17 cellular contexts compared by ENCODE assay signal in the genomic region with DNA sequence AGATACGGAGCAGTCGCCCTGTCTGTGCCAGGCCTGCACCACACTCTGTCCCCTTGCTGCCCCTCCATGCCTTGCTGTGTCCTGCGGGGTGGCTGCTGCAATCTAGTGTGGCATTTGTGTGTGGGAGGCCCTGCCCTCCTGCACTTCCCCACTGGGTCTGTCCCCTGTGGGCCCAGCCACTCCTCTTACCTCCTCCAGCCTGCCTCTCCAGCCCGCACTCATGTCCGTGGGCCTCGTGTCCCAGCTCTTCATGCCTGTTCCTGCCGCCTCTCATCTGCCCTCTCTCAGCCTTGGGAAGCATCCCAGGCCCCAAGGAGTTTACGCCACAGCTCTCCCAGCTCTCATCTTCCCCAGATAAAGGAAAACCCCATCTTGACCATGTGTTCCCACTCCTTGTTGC. TPM values are rescaled to one million over a fixed set of nuclear protein-coding genes. Genes with fewer than 3 reads are reported as not detected.
A peak's percentile ranks its signal among the peaks of the same experiment; 100 is the strongest.
DNase-seq lines count a peak whose midpoint lies in the region; TF ChIP-seq lines count a peak whose summit lies in the region.
"Had no signal": no experiment of that assay in that cellular context is flagged by ENCODE, and none has a peak within 500 bp of the region (broad histone marks: within the 10 kb centered on the region; RNA-seq: fewer than 3 reads in every experiment).

No MANE protein-coding gene starts in this region.

- no peak overlapping the region for H3K18ac ChIP-seq in neuronal stem cell (ENCODE audit: low read length)

- WGBS in neuronal stem cell (ENCODE audit: extremely low coverage in 2 of 2, insufficient read length in 2 of 2, insufficient replicate concordance in 1 of 2), 2 donors: no CpG with 5 or more reads among the region's 8 CpGs

- H4K91ac ChIP-seq in neuronal stem cell (ENCODE audit: low read depth, low read length, poor library complexity): no peak overlapping the region

- H3K4me1 ChIP-seq in BLaER1: peaks cover 54% of the 10 kb centered on the region
- no peaks in the 10 kb centered on the region for H3K4me1 ChIP-seq in HEK293 (ENCODE audit: control insufficient read depth, insufficient read depth, low read length)
- no peaks in the 10 kb centered on the region for H3K4me1 ChIP-seq in neuronal stem cell (ENCODE audit: control insufficient read depth in 2 of 2, insufficient read depth in 1 of 2, low read depth in 1 of 2, low read length in 2 of 2)
- H3K4me1 ChIP-seq: HAP-1 had no signal

- no peak overlapping the region for H3K14ac ChIP-seq in neuronal stem cell (ENCODE audit: low read length)

- H3K9ac ChIP-seq in BLaER1 (no peak overlapping the region), neuronal stem cell (ENCODE audit: low read depth, low read length, poor library complexity) (no peak overlapping the region)

- H2BK15ac ChIP-seq in neuronal stem cell (ENCODE audit: low read length): no peak overlapping the region

- H2AK5ac ChIP-seq in neuronal stem cell (ENCODE audit: low read depth, low read length): no peak overlapping the region

- H4K20me1 ChIP-seq in BLaER1: no peaks in the 10 kb centered on the region; the same call in 1 of the 2 replicates

- DNase-seq in immature natural killer cell (no peak), neuronal stem cell (ENCODE audit: low spot score) (no peak), kidney tubule cell (ENCODE audit: low spot score) (no peak), amygdala (lab: John Stamatoyannopoulos, UW) (no peak)
- no peak for DNase-seq in activated naive CD4-positive, alpha-beta T cell treated with anti-CD3 and anti-CD28 coated beads for 36 hours
- DNase-seq in activated T-helper 1 cell treated with anti-CD3 and anti-CD28 coated beads, Interleukin-12 subunit alpha, Interleukin-12 subunit beta, Interleukin-2, Interleukin-4 antibody, amounts not matched to agents 30 ng/mL and 10 ng/mL and 1 ng/mL, durations not matched to agents 14 hours and 24 hours and 36 hours (ENCODE audit: low spot score): no peak
- DNase-seq: CD8-positive, alpha-beta T cell; COR-L47; DND-41; GDM1; GOT3 had no signal

- peak overlapping the region; percentile 65 for H4K8ac ChIP-seq in neuronal stem cell (ENCODE audit: low read depth, low read length)

- H3K27ac ChIP-seq in BLaER1: peak overlapping the region; percentile 78
- no peak overlapping the region for H3K27ac ChIP-seq in HEK293 (ENCODE audit: extremely low read depth, low read depth, low read length)
- H3K27ac ChIP-seq in neuronal stem cell (replicated peaks; ENCODE audit: low read length): no peak overlapping the region
- H3K27ac ChIP-seq: HL-60 had no signal

- no peak overlapping the region for H2BK5ac ChIP-seq in neuronal stem cell (ENCODE audit: low read length)

- H3K4me1 Mint-ChIP-seq in immature natural killer cell: peaks cover 70 to 71% of the 10 kb centered on the region in 2 donors
- H3K4me1 Mint-ChIP-seq in activated naive CD4-positive, alpha-beta T cell treated with anti-CD3 and anti-CD28 coated beads for 36 hours (ENCODE audit: low read depth): peaks cover 8% of the 10 kb centered on the region
- no peaks in the 10 kb centered on the region for H3K4me1 Mint-ChIP-seq in activated T-helper 1 cell treated with anti-CD3 and anti-CD28 coated beads, Interleukin-12 subunit alpha, Interleukin-12 subunit beta, Interleukin-2, Interleukin-4 antibody, amounts not matched to agents 30 ng/mL and 10 ng/mL and 1 ng/mL, durations not matched to agents 14 hours and 24 hours and 36 hours (ENCODE audit: low read depth)
- H3K4me1 Mint-ChIP-seq: B cell, CD14-positive monocyte had no signal

- intact Hi-C loops in activated naive CD4-positive, alpha-beta T cell treated with anti-CD3 and anti-CD28 coated beads for 36 hours (cut with micrococcal nuclease): no loop called here
- intact Hi-C loops in activated T-helper 1 cell treated with anti-CD3 and anti-CD28 coated beads, Interleukin-12 subunit alpha, Interleukin-12 subunit beta, Interleukin-2, Interleukin-4 antibody, amounts not matched to agents 30 ng/mL and 10 ng/mL and 1 ng/mL, durations not matched to agents 14 hours and 24 hours and 36 hours (cut with micrococcal nuclease): no loop called here

- H3K36me3 Mint-ChIP-seq in immature natural killer cell: peaks cover 15 to 34% (median 28%) of the 10 kb centered on the region in 3 donors
- H3K36me3 Mint-ChIP-seq in activated naive CD4-positive, alpha-beta T cell treated with anti-CD3 and anti-CD28 coated beads for 36 hours (ENCODE audit: low read depth): peaks cover 19% of the 10 kb centered on the region
- H3K36me3 Mint-ChIP-seq in activated T-helper 1 cell treated with anti-CD3 and anti-CD28 coated beads, Interleukin-12 subunit alpha, Interleukin-12 subunit beta, Interleukin-2, Interleukin-4 antibody, amounts not matched to agents 30 ng/mL and 10 ng/mL and 1 ng/mL, durations not matched to agents 14 hours and 24 hours and 36 hours (ENCODE audit: low read depth): peaks cover 48% of the 10 kb centered on the region

- H3K4me2 ChIP-seq in BLaER1 (peak overlapping the region; percentile 83), neuronal stem cell (ENCODE audit: insufficient read depth, low read length, poor library complexity, severe bottlenecking) (no peak overlapping the region)

- POLR2A ChIA-PET in HEK293 (lab: Yijun Ruan, JAX): no interaction called here

- no peak for TF ChIP-seq CTCF in HEK293 (tag by site-specific recombination; IDR thresholded peaks at IDR 0.05)

- H2BK12ac ChIP-seq in neuronal stem cell (ENCODE audit: low read length): no peak overlapping the region

- no peak overlapping the region for H3K4me3 ChIP-seq in BLaER1
- no peak overlapping the region for H3K4me3 ChIP-seq in HEK293 (ENCODE audit: low read depth, low read length)
- no peak overlapping the region for H3K4me3 ChIP-seq in neuronal stem cell (ENCODE audit: low read length in 2 of 2)
- H3K4me3 ChIP-seq: HAP-1 had no signal

- H3K36me3 ChIP-seq in BLaER1 (peaks cover 94% of the 10 kb centered on the region), HEK293 (ENCODE audit: control insufficient read depth in 2 of 2, insufficient read depth in 1 of 2, low read length in 2 of 2) (peaks cover 11 to 96% of the 10 kb centered on the region in 2 experiments; a peak in 2 of 3 replicates), neuronal stem cell (replicated peaks in 1 of 2; ENCODE audit: control insufficient read depth in 2 of 2, insufficient read depth in 2 of 2, low read length in 2 of 2) (peaks cover 55 to 94% of the 10 kb centered on the region in 2 donors)

- H2BK120ac ChIP-seq in neuronal stem cell (ENCODE audit: low read depth, low read length): no peak overlapping the region

- H3K27me3 Mint-ChIP-seq in immature natural killer cell (ENCODE audit: low read depth in 3 of 3): peaks cover 0 to 2% (median 2%) of the 10 kb centered on the region in 3 donors
- H3K27me3 Mint-ChIP-seq in activated naive CD4-positive, alpha-beta T cell treated with anti-CD3 and anti-CD28 coated beads for 36 hours (ENCODE audit: low read depth): no peaks in the 10 kb centered on the region
- H3K27me3 Mint-ChIP-seq in activated T-helper 1 cell treated with anti-CD3 and anti-CD28 coated beads, Interleukin-12 subunit alpha, Interleukin-12 subunit beta, Interleukin-2, Interleukin-4 antibody, amounts not matched to agents 30 ng/mL and 10 ng/mL and 1 ng/mL, durations not matched to agents 14 hours and 24 hours and 36 hours (ENCODE audit: insufficient read depth): no peaks in the 10 kb centered on the region
- H3K27me3 Mint-ChIP-seq: B cell had no signal

- no peaks in the 10 kb centered on the region for H3K9me3 Mint-ChIP-seq in immature natural killer cell
- no peaks in the 10 kb centered on the region for H3K9me3 Mint-ChIP-seq in activated naive CD4-positive, alpha-beta T cell treated with anti-CD3 and anti-CD28 coated beads for 36 hours
- no peaks in the 10 kb centered on the region for H3K9me3 Mint-ChIP-seq in activated T-helper 1 cell treated with anti-CD3 and anti-CD28 coated beads, Interleukin-12 subunit alpha, Interleukin-12 subunit beta, Interleukin-2, Interleukin-4 antibody, amounts not matched to agents 30 ng/mL and 10 ng/mL and 1 ng/mL, durations not matched to agents 14 hours and 24 hours and 36 hours
- H3K9me3 Mint-ChIP-seq: CD14-positive monocyte; CD8-positive, alpha-beta T cell had no signal

- H3K27me3 ChIP-seq in BLaER1 (no peaks in the 10 kb centered on the region), neuronal stem cell (ENCODE audit: control insufficient read depth in 3 of 3, insufficient read depth in 3 of 3, low read depth in 1 of 3, low read length in 3 of 3) (no peaks in the 10 kb centered on the region)

- H3K4ac ChIP-seq in neuronal stem cell (ENCODE audit: low read length): no peak overlapping the region

- H3K27ac Mint-ChIP-seq in immature natural killer cell: peak overlapping the region; percentile 87 to 94 (median 91)
- H3K27ac Mint-ChIP-seq in activated naive CD4-positive, alpha-beta T cell treated with anti-CD3 and anti-CD28 coated beads for 36 hours: no peak overlapping the region
- no peak overlapping the region for H3K27ac Mint-ChIP-seq in activated T-helper 1 cell treated with anti-CD3 and anti-CD28 coated beads, Interleukin-12 subunit alpha, Interleukin-12 subunit beta, Interleukin-2, Interleukin-4 antibody, amounts not matched to agents 30 ng/mL and 10 ng/mL and 1 ng/mL, durations not matched to agents 14 hours and 24 hours and 36 hours
- H3K27ac Mint-ChIP-seq: B cell; CD14-positive monocyte; CD8-positive, alpha-beta T cell had no signal

- peak overlapping the region; percentile 76 to 94 (median 78) for H3K4me3 Mint-ChIP-seq in immature natural killer cell
- no peak overlapping the region for H3K4me3 Mint-ChIP-seq in activated naive CD4-positive, alpha-beta T cell treated with anti-CD3 and anti-CD28 coated beads for 36 hours
- no peak overlapping the region for H3K4me3 Mint-ChIP-seq in activated T-helper 1 cell treated with anti-CD3 and anti-CD28 coated beads, Interleukin-12 subunit alpha, Interleukin-12 subunit beta, Interleukin-2, Interleukin-4 antibody, amounts not matched to agents 30 ng/mL and 10 ng/mL and 1 ng/mL, durations not matched to agents 14 hours and 24 hours and 36 hours
- H3K4me3 Mint-ChIP-seq: B cell; CD14-positive monocyte; CD8-positive, alpha-beta T cell had no signal

- peaks cover 18% of the 10 kb centered on the region for H3K79me1 ChIP-seq in neuronal stem cell (ENCODE audit: low read depth, low read length)

- H3K23ac ChIP-seq in neuronal stem cell (ENCODE audit: low read depth, low read length, poor library complexity): no peak overlapping the region

- H3K9me3 ChIP-seq in BLaER1 (no peaks in the 10 kb centered on the region), HEK293 (ENCODE audit: control insufficient read depth, insufficient read depth, low read depth, low read length) (no peaks in the 10 kb centered on the region), neuronal stem cell (replicated peaks in 1 of 2; ENCODE audit: control insufficient read depth in 2 of 2, insufficient read depth in 1 of 2, low read depth in 1 of 2, low read length in 2 of 2) (no peaks in the 10 kb centered on the region)
- H3K9me3 ChIP-seq: HAP-1 had no signal

- CTCF ChIA-PET in HEK293 (lab: Yijun Ruan, JAX): no interaction called here
- CTCF ChIA-PET in activated naive CD4-positive, alpha-beta T cell treated with anti-CD3 and anti-CD28 coated beads for 36 hours (lab: Charles Lee): no interaction called here

- no peak overlapping the region for H2AFZ ChIP-seq in neuronal stem cell (ENCODE audit: low read length)

RNA-seq across cellular contexts. Expression of a gene that starts 26.6 kb away (rescaled TPM):
- polyA plus RNA-seq in immature natural killer cell: 10 to 100 TPM in 1 of 3 donors, 1 to 10 TPM in 2; 1.4 to 11.5 (median 2.8) TPM
- 11.9 TPM for polyA plus RNA-seq in neuronal stem cell (2013, experiment 1 of 2)
- polyA plus RNA-seq in neuronal stem cell (2013, experiment 2 of 2): 12.3 TPM
- total RNA-seq in activated naive CD4-positive, alpha-beta T cell treated with anti-CD3 and anti-CD28 coated beads for 36 hours: 10 to 100 TPM; 11.3 to 15.7 TPM
- 38.6 and 38.7 TPM in 2 replicates for total RNA-seq in activated T-helper 1 cell treated with anti-CD3 and anti-CD28 coated beads, Interleukin-12 subunit alpha, Interleukin-12 subunit beta, Interleukin-2, Interleukin-4 antibody, amounts not matched to agents 30 ng/mL and 10 ng/mL and 1 ng/mL, durations not matched to agents 14 hours and 24 hours and 36 hours

RNA-seq across cellular contexts. Expression of a gene that starts 26.9 kb away (rescaled TPM):
- polyA plus RNA-seq in immature natural killer cell: 1 to 10 TPM in 2 of 3 donors, not detected in 1; 1.5 to 2.0 TPM
- 29.1 TPM for polyA plus RNA-seq in neuronal stem cell (2013, experiment 1 of 2)
- polyA plus RNA-seq in neuronal stem cell (2013, experiment 2 of 2): 29.5 TPM
- total RNA-seq in activated naive CD4-positive, alpha-beta T cell treated with anti-CD3 and anti-CD28 coated beads for 36 hours: 10 to 100 TPM; 10.6 to 14.3 TPM
- 8.8 and 9.5 TPM in 2 replicates for total RNA-seq in activated T-helper 1 cell treated with anti-CD3 and anti-CD28 coated beads, Interleukin-12 subunit alpha, Interleukin-12 subunit beta, Interleukin-2, Interleukin-4 antibody, amounts not matched to agents 30 ng/mL and 10 ng/mL and 1 ng/mL, durations not matched to agents 14 hours and 24 hours and 36 hours

RNA-seq across cellular contexts. Expression of a gene that starts 39.3 kb away (rescaled TPM):
- 10 to 100 TPM in 1 of 3 donors, 1 to 10 TPM in 2; 7.9 to 14.0 (median 8.3) TPM for polyA plus RNA-seq in immature natural killer cell
- polyA plus RNA-seq in neuronal stem cell (2013, experiment 1 of 2): 134 TPM
- 135 TPM for polyA plus RNA-seq in neuronal stem cell (2013, experiment 2 of 2)
- total RNA-seq in activated naive CD4-positive, alpha-beta T cell treated with anti-CD3 and anti-CD28 coated beads for 36 hours: 10 to 100 TPM; 54.0 to 69.4 TPM
- total RNA-seq in activated T-helper 1 cell treated with anti-CD3 and anti-CD28 coated beads, Interleukin-12 subunit alpha, Interleukin-12 subunit beta, Interleukin-2, Interleukin-4 antibody, amounts not matched to agents 30 ng/mL and 10 ng/mL and 1 ng/mL, durations not matched to agents 14 hours and 24 hours and 36 hours: 106 and 119 TPM in 2 replicates

Comparison
In these comparisons a context has a peak if more than half of its experiments do, and no peak if none do; other contexts are left out.
1. H3K27ac Mint-ChIP-seq: peak in immature natural killer cell (6 of 6); none in activated naive CD4-positive, alpha-beta T cell treated with anti-CD3 and anti-CD28 coated beads for 36 hours (single experiment) and activated T-helper 1 cell treated with anti-CD3 and anti-CD28 coated beads, Interleukin-12 subunit alpha, Interleukin-12 subunit beta, Interleukin-2, Interleukin-4 antibody, amounts not matched to agents 30 ng/mL and 10 ng/mL and 1 ng/mL, durations not matched to agents 14 hours and 24 hours and 36 hours (single experiment).
2. H3K4me3 Mint-ChIP-seq: peak in immature natural killer cell (5 of 5); none in activated naive CD4-positive, alpha-beta T cell treated with anti-CD3 and anti-CD28 coated beads for 36 hours (single experiment) and activated T-helper 1 cell treated with anti-CD3 and anti-CD28 coated beads, Interleukin-12 subunit alpha, Interleukin-12 subunit beta, Interleukin-2, Interleukin-4 antibody, amounts not matched to agents 30 ng/mL and 10 ng/mL and 1 ng/mL, durations not matched to agents 14 hours and 24 hours and 36 hours (single experiment).